In the genomic region with DNA sequence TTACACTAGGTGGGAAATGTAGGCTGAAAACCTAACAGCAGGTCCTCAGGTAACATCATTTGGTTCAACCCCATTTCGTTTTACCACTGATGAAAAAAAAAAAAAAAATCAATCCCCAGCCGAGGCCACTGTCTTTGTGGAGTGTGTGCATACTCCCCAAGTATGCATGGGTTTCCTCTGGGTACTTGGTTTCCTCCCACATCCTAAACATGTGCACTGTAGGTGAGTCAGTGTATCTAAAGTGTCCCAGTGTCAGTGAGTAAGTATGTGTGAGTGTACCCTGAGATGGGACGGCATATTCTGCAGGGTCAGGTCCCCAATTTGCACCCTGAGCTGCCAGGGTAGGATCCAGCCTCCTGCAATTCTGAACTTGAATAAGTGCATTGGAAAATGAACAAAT, we compare ENCODE assay signal across 21 cellular contexts.
"Had no signal": no experiment of that assay in that cellular context is flagged by ENCODE, and none has a peak within 500 bp of the region (broad histone marks: within the 10 kb centered on the region; RNA-seq: fewer than 3 reads in every experiment).

No MANE protein-coding gene starts in this region.

- H3K9ac ChIP-seq: SK-N-SH had no signal

- H3K9me3 ChIP-seq: MG63, SK-N-SH had no signal

- H3K27ac ChIP-seq: RWPE1 had no signal

- H3K27me3 ChIP-seq: MG63 had no signal

- H3K4me2 ChIP-seq: SK-N-SH had no signal

- H3K36me3 ChIP-seq: MG63 had no signal

- H3K4me3 ChIP-seq: MG63 had no signal

- DNase-seq: KBM-7, MG63, NCI-H1092, NCI-H1105 treated with DMSO at 0.1 percent for 48 hours, NCI-H1417 treated with DMSO at 0.1 percent for 48 hours, NCI-H146, NCI-H1694 treated with DMSO at 0.1 percent for 48 hours, NCI-H1930, NCI-H2081 treated with DMSO at 0.1 percent for 48 hours, NCI-H2171, NCI-H226, NCI-H446, NCI-H510A, NCI-H524 treated with DMSO at 0.1 percent for 48 hours, NCI-H69, NCI-H774, SHP77, SK-N-SH, SW 1271, T-cell had no signal

- H3K9me2 ChIP-seq: SK-N-SH had no signal
